ENCODE assay signal across 8 cellular contexts in genomic region chr19:8209965-8210659, GRCh38. TPM values are rescaled to one million over a fixed set of nuclear protein-coding genes. Genes with fewer than 3 reads are reported as not detected.
DNase-seq lines count a peak whose midpoint lies in the region; ATAC-seq lines count a peak whose summit lies in the region.

No MANE protein-coding gene starts in this region.

- CTCF ChIA-PET in activated CD4-positive, alpha-beta memory T cell treated with anti-CD3 and anti-CD28 coated beads for 36 hours (lab: Charles Lee): interaction anchor here (0.6 to 1.4 kb wide), 6 partner anchors 32 to 267 kb away, joined by 3 to 4 read pairs (median 3); partner anchors contain the start of gene TIMM44

- intact Hi-C loops in activated CD4-positive, alpha-beta memory T cell treated with anti-CD3 and anti-CD28 coated beads for 36 hours (cut with micrococcal nuclease): loop anchor here (1.0 kb wide), 2 partner anchors 16 to 98 kb away; partner anchors contain the start of gene CD320

- no peak for ATAC-seq in stimulated activated naive CD8-positive, alpha-beta T cell treated with anti-CD3 and anti-CD28 coated beads, Interleukin-15, Interleukin-2, amounts not matched to agents 100 U/mL and 50 U/mL, for 24 hours
- no peak for ATAC-seq in HG03520 (IDR thresholded peaks at IDR 0.05; ENCODE audit: unreplicated experiment)

- peaks cover 2% of the 10 kb centered on the region for H3K36me3 Mint-ChIP-seq in activated naive CD4-positive, alpha-beta T cell treated with anti-CD3 and anti-CD28 coated beads, Interleukin-2, amount 50 U/mL, for 24 hours
- H3K36me3 Mint-ChIP-seq in activated CD4-positive, alpha-beta memory T cell treated with anti-CD3 and anti-CD28 coated beads for 36 hours: peaks cover 6% of the 10 kb centered on the region

- peaks cover 30% of the 10 kb centered on the region for H3K4me1 Mint-ChIP-seq in activated naive CD4-positive, alpha-beta T cell treated with anti-CD3 and anti-CD28 coated beads, Interleukin-2, amount 50 U/mL, for 24 hours
- peaks cover 22% of the 10 kb centered on the region for H3K4me1 Mint-ChIP-seq in activated CD4-positive, alpha-beta memory T cell treated with anti-CD3 and anti-CD28 coated beads for 36 hours (ENCODE audit: low read depth)

- peak overlapping the region; percentile 97 for H3K4me3 Mint-ChIP-seq in activated naive CD4-positive, alpha-beta T cell treated with anti-CD3 and anti-CD28 coated beads, Interleukin-2, amount 50 U/mL, for 24 hours
- H3K4me3 Mint-ChIP-seq in activated CD4-positive, alpha-beta memory T cell treated with anti-CD3 and anti-CD28 coated beads for 36 hours: peak overlapping the region; percentile 91

- H3K4me3 ChIP-seq in iPS-18c (ENCODE audit: insufficient read depth, low read depth, low read length): peak overlapping the region; percentile 91

- POLR2A ChIA-PET in activated CD4-positive, alpha-beta memory T cell treated with anti-CD3 and anti-CD28 coated beads for 36 hours (lab: Charles Lee): interaction anchor here (1.2 to 1.3 kb wide), 2 partner anchors 17 to 29 kb away, joined by 3 to 9 read pairs; no protein-coding TSS in a partner anchor

- H3K9me3 Mint-ChIP-seq in activated naive CD4-positive, alpha-beta T cell treated with anti-CD3 and anti-CD28 coated beads, Interleukin-2, amount 50 U/mL, for 24 hours: no peaks in the 10 kb centered on the region
- H3K9me3 Mint-ChIP-seq in activated CD4-positive, alpha-beta memory T cell treated with anti-CD3 and anti-CD28 coated beads for 36 hours: no peaks in the 10 kb centered on the region

- H3K9me3 ChIP-seq in iPS-18c (ENCODE audit: control insufficient read depth, insufficient read depth, low read length): no peaks in the 10 kb centered on the region

- peak overlapping the region; percentile 94 for H3K27ac Mint-ChIP-seq in activated naive CD4-positive, alpha-beta T cell treated with anti-CD3 and anti-CD28 coated beads, Interleukin-2, amount 50 U/mL, for 24 hours
- peak overlapping the region; percentile 76 for H3K27ac Mint-ChIP-seq in activated CD4-positive, alpha-beta memory T cell treated with anti-CD3 and anti-CD28 coated beads for 36 hours

- no peaks in the 10 kb centered on the region for H3K27me3 Mint-ChIP-seq in activated naive CD4-positive, alpha-beta T cell treated with anti-CD3 and anti-CD28 coated beads, Interleukin-2, amount 50 U/mL, for 24 hours
- H3K27me3 Mint-ChIP-seq in activated CD4-positive, alpha-beta memory T cell treated with anti-CD3 and anti-CD28 coated beads for 36 hours: no peaks in the 10 kb centered on the region

- DNase-seq in activated naive CD4-positive, alpha-beta T cell (lab: John Stamatoyannopoulos, UW): no peak
- no peak for DNase-seq in activated CD4-positive, alpha-beta memory T cell treated with anti-CD3 and anti-CD28 coated beads for 36 hours
- DNase-seq in stimulated activated naive CD8-positive, alpha-beta T cell treated with anti-CD3 and anti-CD28 coated beads, Interleukin-15, Interleukin-2, amounts not matched to agents 100 U/mL and 50 U/mL, for 24 hours: peak; percentile 11
- DNase-seq in midbrain (lab: John Stamatoyannopoulos, UW): no peak
- no peak for DNase-seq in NCI-H2196 (lab: John Stamatoyannopoulos, UW; ENCODE audit: unreplicated experiment)

RNA-seq across cellular contexts. Expression of gene CERS4, which starts 0.9 kb away (rescaled TPM):
- 10 to 100 TPM; 24.3 to 25.1 TPM for total RNA-seq in activated CD4-positive, alpha-beta memory T cell treated with anti-CD3 and anti-CD28 coated beads for 36 hours
